Comparison of ENCODE assay signal across 13 cellular contexts in the genomic region with DNA sequence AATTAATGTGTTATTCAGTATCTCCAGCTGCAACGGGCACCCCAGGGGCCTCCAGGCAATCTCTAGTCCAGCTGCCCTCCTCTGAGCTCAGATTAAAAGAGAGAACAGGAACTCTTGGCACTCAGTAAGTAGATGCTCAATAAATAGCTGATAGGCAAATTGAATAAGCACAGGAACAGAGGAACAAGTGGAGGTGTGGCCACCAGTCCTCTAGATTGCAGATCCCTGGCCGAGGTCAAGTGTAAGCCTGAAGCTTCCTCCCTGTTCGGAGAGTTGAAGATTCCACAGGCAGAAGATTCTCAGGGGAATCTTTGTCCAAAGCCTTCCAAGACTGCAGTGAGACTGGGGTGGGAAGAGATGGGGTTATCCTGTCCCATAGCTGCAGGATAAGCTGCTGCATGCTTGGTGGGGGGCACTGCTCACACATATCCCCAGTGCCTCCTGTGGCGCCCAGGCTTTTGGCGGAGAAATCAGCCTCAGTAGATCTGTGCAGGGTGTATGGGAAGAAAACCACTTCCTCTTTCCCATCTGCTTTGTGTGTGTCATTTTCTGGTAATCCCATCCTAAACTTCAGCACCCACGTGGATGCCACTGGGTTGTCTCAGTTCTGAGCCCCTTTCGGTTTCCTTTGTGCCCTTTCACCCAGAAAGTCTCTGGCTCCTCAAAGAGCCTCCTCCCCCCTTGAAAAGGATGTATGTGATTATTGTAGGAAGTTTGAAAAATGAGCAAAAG. TPM values are rescaled to one million over a fixed set of nuclear protein-coding genes. Genes with fewer than 3 reads are reported as not detected.
DNase-seq lines count a peak whose midpoint lies in the region; ATAC-seq, FAIRE-seq and TF ChIP-seq lines count a peak whose summit lies in the region.
"Had no signal": no experiment of that assay in that cellular context is flagged by ENCODE, and none has a peak within 500 bp of the region (broad histone marks: within the 10 kb centered on the region; RNA-seq: fewer than 3 reads in every experiment).

No MANE protein-coding gene starts in this region.

- H3K27ac ChIP-seq in small intestine (ENCODE audit: low read depth in 1 of 2, low read length in 1 of 2), result peak overlapping the region in 1 of 2 donors; percentile 39

- CTCF ChIA-PET in GM10248 (lab: Yijun Ruan, JAX), result interaction anchor here (0.9 to 2.6 kb wide), 6 partner anchors 9 to 312 kb away, joined by 3 to 10 read pairs (median 4); partner anchors contain the start of gene GPR142

- DNase-seq in GM10248 (ENCODE audit: extremely low spot score) (peak; percentile 45), M059J (ENCODE audit: low read depth) (peak; percentile 36), 8988T (no peak), SHP77 treated with DMSO at 0.1 percent for 48 hours (lab: John Stamatoyannopoulos, UW) (no peak), small intestine (no peak), HT-29 (ENCODE audit: low spot score) (no peak)
- peak; percentile 36 to 43 for DNase-seq in activated T-cell treated with anti-CD3 and anti-CD28 coated beads, Interleukin-2, amount 50 U/mL, for 72 hours
- peak in 2 of 10 donors; percentile 29 to 40 for DNase-seq in naive thymus-derived CD8-positive, alpha-beta T cell
- DNase-seq: HCEC 1CT, NCI-H1105 treated with DMSO at 0.1 percent for 48 hours had no signal

- H3K9me3 ChIP-seq in small intestine (ENCODE audit: control insufficient read depth, low read depth), result no peaks in the 10 kb centered on the region

- ATAC-seq in activated T-cell treated with anti-CD3 and anti-CD28 coated beads, Interleukin-2, amount 50 U/mL, for 72 hours (replicated peaks in 1 of 2), result peak; percentile 83 to 84
- ATAC-seq in naive thymus-derived CD8-positive, alpha-beta T cell, result peak; percentile 79

- H3K36me3 Mint-ChIP-seq in activated T-cell treated with anti-CD3 and anti-CD28 coated beads, Interleukin-2, amount 50 U/mL, for 72 hours (ENCODE audit: insufficient read depth in 2 of 2), result peaks cover 11 to 19% of the 10 kb centered on the region in 2 donors
- H3K36me3 Mint-ChIP-seq in naive thymus-derived CD8-positive, alpha-beta T cell, result peaks cover 4 to 10% (median 5%) of the 10 kb centered on the region in 3 donors
- H3K36me3 Mint-ChIP-seq: brain had no signal

- no peaks in the 10 kb centered on the region for H3K27me3 Mint-ChIP-seq in activated T-cell treated with anti-CD3 and anti-CD28 coated beads, Interleukin-2, amount 50 U/mL, for 72 hours (ENCODE audit: low read depth)
- no peaks in the 10 kb centered on the region for H3K27me3 Mint-ChIP-seq in naive thymus-derived CD8-positive, alpha-beta T cell

- peaks cover 9 to 14% of the 10 kb centered on the region in 2 donors for H3K9me3 Mint-ChIP-seq in activated T-cell treated with anti-CD3 and anti-CD28 coated beads, Interleukin-2, amount 50 U/mL, for 72 hours
- H3K9me3 Mint-ChIP-seq in naive thymus-derived CD8-positive, alpha-beta T cell, result peaks cover 0 to 18% (median 3%) of the 10 kb centered on the region in 9 donors

- H3K4me1 Mint-ChIP-seq in activated T-cell treated with anti-CD3 and anti-CD28 coated beads, Interleukin-2, amount 50 U/mL, for 72 hours (ENCODE audit: low read depth), result peaks cover 50% of the 10 kb centered on the region
- H3K4me1 Mint-ChIP-seq in naive thymus-derived CD8-positive, alpha-beta T cell, result peaks cover 41 to 73% (median 61%) of the 10 kb centered on the region in 4 donors
- H3K4me1 Mint-ChIP-seq: brain had no signal

- TF ChIP-seq CTCF in GM10248 (IDR thresholded peaks at IDR 0.05; ENCODE audit: control extremely low read depth, extremely low read depth, low read depth, missing control alignments), result no peak

- FAIRE-seq in small intestine (lab: Jason Lieb, UNC), result no peak

- POLR2A ChIA-PET in GM10248 (lab: Yijun Ruan, JAX), result no interaction called here
- POLR2A ChIA-PET in naive thymus-derived CD8-positive, alpha-beta T cell (lab: Charles Lee), result interaction anchor here (1.6 kb wide), 1 partner anchor 10 kb away, joined by 3 read pairs; no protein-coding TSS in a partner anchor

- H3K36me3 ChIP-seq in small intestine (ENCODE audit: control insufficient read depth in 2 of 2, insufficient read depth in 2 of 2, low read length in 2 of 2), result no peaks in the 10 kb centered on the region

- peak overlapping the region; percentile 80 for H3K27ac Mint-ChIP-seq in activated T-cell treated with anti-CD3 and anti-CD28 coated beads, Interleukin-2, amount 50 U/mL, for 72 hours
- H3K27ac Mint-ChIP-seq in naive thymus-derived CD8-positive, alpha-beta T cell, result peak overlapping the region in 9 of 10 donors; percentile 54 to 93 (median 81)
- H3K27ac Mint-ChIP-seq: brain had no signal

- peak overlapping the region; percentile 45 to 74 for H3K4me3 Mint-ChIP-seq in activated T-cell treated with anti-CD3 and anti-CD28 coated beads, Interleukin-2, amount 50 U/mL, for 72 hours
- peak overlapping the region; percentile 39 to 81 (median 62) for H3K4me3 Mint-ChIP-seq in naive thymus-derived CD8-positive, alpha-beta T cell
- H3K4me3 Mint-ChIP-seq: brain had no signal

- no peaks in the 10 kb centered on the region for H3K4me1 ChIP-seq in small intestine (ENCODE audit: control insufficient read depth in 2 of 2, insufficient read depth in 1 of 2, low read depth in 1 of 2, low read length in 1 of 2)

- no peaks in the 10 kb centered on the region for H3K27me3 ChIP-seq in small intestine (ENCODE audit: control insufficient read depth in 2 of 2, insufficient read depth in 2 of 2, low read length in 2 of 2)

- no peak overlapping the region for H3K4me3 ChIP-seq in small intestine (ENCODE audit: low read depth in 1 of 2, low read length in 2 of 2)

- WGBS in small intestine, 3 donors, result 44 to 45% (median 45%) methylated on average over 7 of the region's 7 CpGs

RNA-seq across cellular contexts. Expression of gene CD300A, which starts 12.1 kb away (rescaled TPM):
- total RNA-seq in M059J (2014; rRNA removed; shearing (Covaris generic)), result not detected in 2 replicates
- 1 to 10 TPM; 3.9 to 7.2 TPM for total RNA-seq in activated T-cell treated with anti-CD3 and anti-CD28 coated beads, Interleukin-2, amount 50 U/mL, for 72 hours
- 1 to 10 TPM; 5.9 to 6.3 TPM for total RNA-seq in naive thymus-derived CD8-positive, alpha-beta T cell
- polyA plus RNA-seq in naive thymus-derived CD8-positive, alpha-beta T cell, result 10 to 100 TPM; 10.0 to 37.6 (median 14.1) TPM
- 1 to 10 TPM; 1.1 to 5.9 (median 5.5) TPM for polyA plus RNA-seq in small intestine
- total RNA-seq in HT-29 (2014; rRNA removed; shearing (Covaris generic)), result not detected in 2 replicates
- total RNA-seq: glomerular endothelial cell, osteocyte had no signal

RNA-seq across cellular contexts. Expression of gene GPRC5C, which starts 46.6 kb away (rescaled TPM):
- 12.9 and 36.4 TPM in 2 replicates for total RNA-seq in M059J (2014; rRNA removed; shearing (Covaris generic))
- 1 to 10 TPM; 1.3 to 2.3 TPM for total RNA-seq in activated T-cell treated with anti-CD3 and anti-CD28 coated beads, Interleukin-2, amount 50 U/mL, for 72 hours
- total RNA-seq in naive thymus-derived CD8-positive, alpha-beta T cell, result not detected
- under 1 TPM in 1 of 3 donors, not detected in 2; 0.09 TPM for polyA plus RNA-seq in naive thymus-derived CD8-positive, alpha-beta T cell
- 10 to 100 TPM; 41.3 to 72.8 (median 44.7) TPM for polyA plus RNA-seq in small intestine
- 145 and 149 TPM in 2 replicates for total RNA-seq in HT-29 (2014; rRNA removed; shearing (Covaris generic))

RNA-seq across cellular contexts. Expression of gene CD300LB, which starts 52.7 kb away (rescaled TPM):
- not detected in 2 replicates for total RNA-seq in M059J (2014; rRNA removed; shearing (Covaris generic))
- total RNA-seq in activated T-cell treated with anti-CD3 and anti-CD28 coated beads, Interleukin-2, amount 50 U/mL, for 72 hours, result not detected
- total RNA-seq in naive thymus-derived CD8-positive, alpha-beta T cell, result not detected
- under 1 TPM in 1 of 3 donors, not detected in 2; 0.22 TPM for polyA plus RNA-seq in naive thymus-derived CD8-positive, alpha-beta T cell
- polyA plus RNA-seq in small intestine, result under 1 TPM in 2 of 3 donors, not detected in 1; 0.13 to 0.27 TPM
- total RNA-seq in HT-29 (2014; rRNA removed; shearing (Covaris generic)), result not detected in 2 replicates
- total RNA-seq: glomerular endothelial cell, osteocyte had no signal

Comparison
In these comparisons a context has a peak if more than half of its experiments do, and no peak if none do; other contexts are left out.
1. DNase-seq: peak in GM10248 (single experiment), M059J (single experiment) and activated T-cell treated with anti-CD3 and anti-CD28 coated beads, Interleukin-2, amount 50 U/mL, for 72 hours (2 of 2); none in 8988T (single experiment), SHP77 treated with DMSO at 0.1 percent for 48 hours (single experiment), small intestine (single experiment) and HT-29 (single experiment).